1 cellular context compared by ENCODE assay signal in genomic region chr9:95875305-95876137, GRCh38.
TF ChIP-seq lines count a peak whose summit lies in the region.

A gene with protein sequence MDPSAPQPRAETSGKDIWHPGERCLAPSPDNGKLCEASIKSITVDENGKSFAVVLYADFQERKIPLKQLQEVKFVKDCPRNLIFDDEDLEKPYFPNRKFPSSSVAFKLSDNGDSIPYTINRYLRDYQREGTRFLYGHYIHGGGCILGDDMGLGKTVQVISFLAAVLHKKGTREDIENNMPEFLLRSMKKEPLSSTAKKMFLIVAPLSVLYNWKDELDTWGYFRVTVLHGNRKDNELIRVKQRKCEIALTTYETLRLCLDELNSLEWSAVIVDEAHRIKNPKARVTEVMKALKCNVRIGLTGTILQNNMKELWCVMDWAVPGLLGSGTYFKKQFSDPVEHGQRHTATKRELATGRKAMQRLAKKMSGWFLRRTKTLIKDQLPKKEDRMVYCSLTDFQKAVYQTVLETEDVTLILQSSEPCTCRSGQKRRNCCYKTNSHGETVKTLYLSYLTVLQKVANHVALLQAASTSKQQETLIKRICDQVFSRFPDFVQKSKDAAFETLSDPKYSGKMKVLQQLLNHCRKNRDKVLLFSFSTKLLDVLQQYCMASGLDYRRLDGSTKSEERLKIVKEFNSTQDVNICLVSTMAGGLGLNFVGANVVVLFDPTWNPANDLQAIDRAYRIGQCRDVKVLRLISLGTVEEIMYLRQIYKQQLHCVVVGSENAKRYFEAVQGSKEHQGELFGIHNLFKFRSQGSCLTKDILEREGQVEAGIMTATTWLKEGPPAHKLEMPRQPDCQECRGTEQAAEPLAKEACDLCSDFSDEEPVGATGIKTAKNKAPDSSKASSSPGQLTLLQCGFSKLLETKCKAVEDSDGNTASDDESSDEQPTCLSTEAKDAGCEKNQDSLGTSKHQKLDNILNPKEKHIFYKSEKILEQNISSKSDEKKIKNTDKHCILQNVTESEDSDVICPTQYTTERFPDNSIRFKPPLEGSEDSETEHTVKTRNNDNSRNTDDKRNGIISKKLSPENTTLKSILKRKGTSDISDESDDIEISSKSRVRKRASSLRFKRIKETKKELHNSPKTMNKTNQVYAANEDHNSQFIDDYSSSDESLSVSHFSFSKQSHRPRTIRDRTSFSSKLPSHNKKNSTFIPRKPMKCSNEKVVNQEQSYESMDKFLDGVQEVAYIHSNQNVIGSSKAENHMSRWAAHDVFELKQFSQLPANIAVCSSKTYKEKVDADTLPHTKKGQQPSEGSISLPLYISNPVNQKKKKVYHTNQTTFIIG (N-terminal part only) (plus strand): TSS chr9:95875691. CDS start chr9:95876039, 348 bp downstream.

TF ChIP-seq in K562, 482 proteins besides CTCF, POLR2A, EP300 and RAD21 (continued from another document and continues in another):
- TF ChIP-seq, protein P1, sequence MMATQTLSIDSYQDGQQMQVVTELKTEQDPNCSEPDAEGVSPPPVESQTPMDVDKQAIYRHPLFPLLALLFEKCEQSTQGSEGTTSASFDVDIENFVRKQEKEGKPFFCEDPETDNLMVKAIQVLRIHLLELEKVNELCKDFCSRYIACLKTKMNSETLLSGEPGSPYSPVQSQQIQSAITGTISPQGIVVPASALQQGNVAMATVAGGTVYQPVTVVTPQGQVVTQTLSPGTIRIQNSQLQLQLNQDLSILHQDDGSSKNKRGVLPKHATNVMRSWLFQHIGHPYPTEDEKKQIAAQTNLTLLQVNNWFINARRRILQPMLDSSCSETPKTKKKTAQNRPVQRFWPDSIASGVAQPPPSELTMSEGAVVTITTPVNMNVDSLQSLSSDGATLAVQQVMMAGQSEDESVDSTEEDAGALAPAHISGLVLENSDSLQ (IDR thresholded peaks at IDR 0.05): 0 out of 2 replicates have a peak, but pooled peaks have one; percentile 36
- TF ChIP-seq MTA1 (IDR thresholded peaks at IDR 0.05; ENCODE audit: borderline replicate concordance) (0 out of 2 replicates have a peak, but pooled peaks have one; percentile 58), ZC3H11A (IDR thresholded peaks at IDR 0.05; ENCODE audit: low read depth, low read length) (no peak), NCOA4 (IDR thresholded peaks at IDR 0.05; ENCODE audit: partially characterized antibody) (no peak), E2F6 (IDR thresholded peaks at IDR 0.05; ENCODE audit: borderline replicate concordance in 1 of 2, extremely low read depth in 1 of 2, insufficient read depth in 1 of 2, insufficient read length in 1 of 2, low read depth in 1 of 2, low read length in 1 of 2, poor library complexity in 1 of 2, severe bottlenecking in 1 of 2) (peak; percentile 62 to 67), NONO (IDR thresholded peaks at IDR 0.05; ENCODE audit: low read depth in 2 of 2, low read length in 1 of 2) (peak; percentile 75 to 82), ZFX (CRISPR knock-in tag; IDR thresholded peaks at IDR 0.05) (peak; percentile 94), XRCC5 (IDR thresholded peaks at IDR 0.05; ENCODE audit: low read depth, low read length) (peak; percentile 95), ZFPM2 (CRISPR knock-in tag; IDR thresholded peaks at IDR 0.05) (no peak), HDAC3 (IDR thresholded peaks at IDR 0.05; ENCODE audit: borderline replicate concordance, partially characterized antibody) (peak; percentile 95), ATF1 (CRISPR knock-in tag; IDR thresholded peaks at IDR 0.05) (no peak), ATF1 (tag; IDR thresholded peaks at IDR 0.05) (peak; percentile 86), THAP7 (CRISPR knock-in tag; IDR thresholded peaks at IDR 0.05) (peak; percentile 91; the same call in 1 of the 2 replicates), MEF2A (IDR thresholded peaks at IDR 0.05; ENCODE audit: control insufficient read depth, low read depth, low read length) (peak; percentile 58), E2F8 (IDR thresholded peaks at IDR 0.05; ENCODE audit: low read depth, partially characterized antibody) (peak; percentile 85), SIX5 (IDR thresholded peaks at IDR 0.05; ENCODE audit: borderline replicate concordance in 1 of 2, insufficient read depth in 1 of 2, low read depth in 1 of 2, low read length in 2 of 2) (peak; percentile 38 to 39; a peak in 2 of 4 replicates), KLF1 (tag; IDR thresholded peaks at IDR 0.05) (peak; percentile 90), FOS (IDR thresholded peaks at IDR 0.05; ENCODE audit: extremely low read depth, insufficient read length) (no peak), MAFF (IDR thresholded peaks at IDR 0.05; ENCODE audit: low read length) (peak; percentile 94), ZNF431 (CRISPR knock-in tag; IDR thresholded peaks at IDR 0.05) (peak; percentile 45; the same call in 1 of the 2 replicates), RBFOX2 (IDR thresholded peaks at IDR 0.05; ENCODE audit: low read depth, low read length) (peak; percentile 96), TAF7 (tag; IDR thresholded peaks at IDR 0.05) (peak; percentile 98), TAF15 (IDR thresholded peaks at IDR 0.05; ENCODE audit: low read depth, low read length) (no peak), TOE1 (IDR thresholded peaks at IDR 0.05; ENCODE audit: borderline replicate concordance) (peak; percentile 78), TOE1 (CRISPR knock-in tag; IDR thresholded peaks at IDR 0.05; ENCODE audit: borderline replicate concordance, low read depth) (no peak), USF1 (CRISPR knock-in tag; IDR thresholded peaks at IDR 0.05) (no peak), MLX (CRISPR knock-in tag; conservative IDR thresholded peaks at IDR 0.05) (peak in 1 of 2 experiments; percentile 56; a peak in 1 of 4 replicates), JUNB (CRISPR knock-in tag; conservative IDR thresholded peaks at IDR 0.05) (no peak), POLR2AphosphoS2 (IDR thresholded peaks at IDR 0.05; ENCODE audit: low read length) (no peak), ESRRB (CRISPR knock-in tag; IDR thresholded peaks at IDR 0.05; ENCODE audit: borderline replicate concordance) (no peak)
- TF ChIP-seq, protein P2, sequence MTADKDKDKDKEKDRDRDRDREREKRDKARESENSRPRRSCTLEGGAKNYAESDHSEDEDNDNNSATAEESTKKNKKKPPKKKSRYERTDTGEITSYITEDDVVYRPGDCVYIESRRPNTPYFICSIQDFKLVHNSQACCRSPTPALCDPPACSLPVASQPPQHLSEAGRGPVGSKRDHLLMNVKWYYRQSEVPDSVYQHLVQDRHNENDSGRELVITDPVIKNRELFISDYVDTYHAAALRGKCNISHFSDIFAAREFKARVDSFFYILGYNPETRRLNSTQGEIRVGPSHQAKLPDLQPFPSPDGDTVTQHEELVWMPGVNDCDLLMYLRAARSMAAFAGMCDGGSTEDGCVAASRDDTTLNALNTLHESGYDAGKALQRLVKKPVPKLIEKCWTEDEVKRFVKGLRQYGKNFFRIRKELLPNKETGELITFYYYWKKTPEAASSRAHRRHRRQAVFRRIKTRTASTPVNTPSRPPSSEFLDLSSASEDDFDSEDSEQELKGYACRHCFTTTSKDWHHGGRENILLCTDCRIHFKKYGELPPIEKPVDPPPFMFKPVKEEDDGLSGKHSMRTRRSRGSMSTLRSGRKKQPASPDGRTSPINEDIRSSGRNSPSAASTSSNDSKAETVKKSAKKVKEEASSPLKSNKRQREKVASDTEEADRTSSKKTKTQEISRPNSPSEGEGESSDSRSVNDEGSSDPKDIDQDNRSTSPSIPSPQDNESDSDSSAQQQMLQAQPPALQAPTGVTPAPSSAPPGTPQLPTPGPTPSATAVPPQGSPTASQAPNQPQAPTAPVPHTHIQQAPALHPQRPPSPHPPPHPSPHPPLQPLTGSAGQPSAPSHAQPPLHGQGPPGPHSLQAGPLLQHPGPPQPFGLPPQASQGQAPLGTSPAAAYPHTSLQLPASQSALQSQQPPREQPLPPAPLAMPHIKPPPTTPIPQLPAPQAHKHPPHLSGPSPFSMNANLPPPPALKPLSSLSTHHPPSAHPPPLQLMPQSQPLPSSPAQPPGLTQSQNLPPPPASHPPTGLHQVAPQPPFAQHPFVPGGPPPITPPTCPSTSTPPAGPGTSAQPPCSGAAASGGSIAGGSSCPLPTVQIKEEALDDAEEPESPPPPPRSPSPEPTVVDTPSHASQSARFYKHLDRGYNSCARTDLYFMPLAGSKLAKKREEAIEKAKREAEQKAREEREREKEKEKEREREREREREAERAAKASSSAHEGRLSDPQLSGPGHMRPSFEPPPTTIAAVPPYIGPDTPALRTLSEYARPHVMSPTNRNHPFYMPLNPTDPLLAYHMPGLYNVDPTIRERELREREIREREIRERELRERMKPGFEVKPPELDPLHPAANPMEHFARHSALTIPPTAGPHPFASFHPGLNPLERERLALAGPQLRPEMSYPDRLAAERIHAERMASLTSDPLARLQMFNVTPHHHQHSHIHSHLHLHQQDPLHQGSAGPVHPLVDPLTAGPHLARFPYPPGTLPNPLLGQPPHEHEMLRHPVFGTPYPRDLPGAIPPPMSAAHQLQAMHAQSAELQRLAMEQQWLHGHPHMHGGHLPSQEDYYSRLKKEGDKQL (CRISPR knock-in tag; IDR thresholded peaks at IDR 0.05; ENCODE audit: borderline replicate concordance): no peak
- TF ChIP-seq, protein P3, sequence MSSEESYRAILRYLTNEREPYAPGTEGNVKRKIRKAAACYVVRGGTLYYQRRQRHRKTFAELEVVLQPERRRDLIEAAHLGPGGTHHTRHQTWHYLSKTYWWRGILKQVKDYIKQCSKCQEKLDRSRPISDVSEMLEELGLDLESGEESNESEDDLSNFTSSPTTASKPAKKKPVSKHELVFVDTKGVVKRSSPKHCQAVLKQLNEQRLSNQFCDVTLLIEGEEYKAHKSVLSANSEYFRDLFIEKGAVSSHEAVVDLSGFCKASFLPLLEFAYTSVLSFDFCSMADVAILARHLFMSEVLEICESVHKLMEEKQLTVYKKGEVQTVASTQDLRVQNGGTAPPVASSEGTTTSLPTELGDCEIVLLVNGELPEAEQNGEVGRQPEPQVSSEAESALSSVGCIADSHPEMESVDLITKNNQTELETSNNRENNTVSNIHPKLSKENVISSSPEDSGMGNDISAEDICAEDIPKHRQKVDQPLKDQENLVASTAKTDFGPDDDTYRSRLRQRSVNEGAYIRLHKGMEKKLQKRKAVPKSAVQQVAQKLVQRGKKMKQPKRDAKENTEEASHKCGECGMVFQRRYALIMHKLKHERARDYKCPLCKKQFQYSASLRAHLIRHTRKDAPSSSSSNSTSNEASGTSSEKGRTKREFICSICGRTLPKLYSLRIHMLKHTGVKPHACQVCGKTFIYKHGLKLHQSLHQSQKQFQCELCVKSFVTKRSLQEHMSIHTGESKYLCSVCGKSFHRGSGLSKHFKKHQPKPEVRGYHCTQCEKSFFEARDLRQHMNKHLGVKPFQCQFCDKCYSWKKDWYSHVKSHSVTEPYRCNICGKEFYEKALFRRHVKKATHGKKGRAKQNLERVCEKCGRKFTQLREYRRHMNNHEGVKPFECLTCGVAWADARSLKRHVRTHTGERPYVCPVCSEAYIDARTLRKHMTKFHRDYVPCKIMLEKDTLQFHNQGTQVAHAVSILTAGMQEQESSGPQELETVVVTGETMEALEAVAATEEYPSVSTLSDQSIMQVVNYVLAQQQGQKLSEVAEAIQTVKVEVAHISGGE (CRISPR knock-in tag; IDR thresholded peaks at IDR 0.05): peak; percentile 95 to 99 (median 98)
- TF ChIP-seq, protein P4, sequence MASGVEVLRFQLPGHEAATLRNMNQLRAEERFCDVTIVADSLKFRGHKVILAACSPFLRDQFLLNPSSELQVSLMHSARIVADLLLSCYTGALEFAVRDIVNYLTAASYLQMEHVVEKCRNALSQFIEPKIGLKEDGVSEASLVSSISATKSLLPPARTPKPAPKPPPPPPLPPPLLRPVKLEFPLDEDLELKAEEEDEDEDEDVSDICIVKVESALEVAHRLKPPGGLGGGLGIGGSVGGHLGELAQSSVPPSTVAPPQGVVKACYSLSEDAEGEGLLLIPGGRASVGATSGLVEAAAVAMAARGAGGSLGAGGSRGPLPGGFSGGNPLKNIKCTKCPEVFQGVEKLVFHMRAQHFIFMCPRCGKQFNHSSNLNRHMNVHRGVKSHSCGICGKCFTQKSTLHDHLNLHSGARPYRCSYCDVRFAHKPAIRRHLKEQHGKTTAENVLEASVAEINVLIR (CRISPR knock-in tag; IDR thresholded peaks at IDR 0.05): peak; percentile 38; the same call in 1 of the 2 replicates
